25 cellular contexts compared by ENCODE assay signal in genomic region chr21:41443562-41443961, GRCh38. TPM values are rescaled to one million over a fixed set of nuclear protein-coding genes. Genes with fewer than 3 reads are reported as not detected.
"Had no signal": no experiment of that assay in that cellular context is flagged by ENCODE, and none has a peak within 500 bp of the region (broad histone marks: within the 10 kb centered on the region; RNA-seq: fewer than 3 reads in every experiment).

No MANE protein-coding gene starts in this region.

- H3K9me3 Mint-ChIP-seq: activated T-cell treated with anti-CD3 and anti-CD28 coated beads, Interleukin-2, amount 50 U/mL, for 24 hours; T-cell had no signal

- H3K27ac ChIP-seq: brain microvascular endothelial cell, cardiac muscle cell, SK-N-MC, VCaP had no signal

- DNase-seq: activated CD4-positive, alpha-beta T cell treated with anti-CD3 and anti-CD28 coated beads for 4 hours; activated CD4-positive, CD25-positive, alpha-beta regulatory T cell; activated CD8-positive, alpha-beta memory T cell treated with anti-CD3 and anti-CD28 coated beads, Interleukin-2, amount 10 ng/mL, durations not matched to agents 7 days and 5 days; activated naive CD4-positive, alpha-beta T cell; activated T-cell treated with anti-CD3 and anti-CD28 coated beads, Interleukin-2, amount 50 U/mL, for 24 hours; amygdala; brain microvascular endothelial cell; cerebellar nuclear complex; Karpas-422; MM.1S; NCI-H1105; NCI-H1436; NCI-H1694 treated with DMSO at 0.1 percent for 48 hours; NCI-H2029 treated with DMSO at 0.1 percent for 48 hours; NCI-H345; NCI-H510A; NCI-H526 treated with DMSO at 0.1 percent for 48 hours; NCI-H82; T-cell; T-helper 2 cell; T1000 had no signal

- H3K27ac Mint-ChIP-seq: activated CD8-positive, alpha-beta memory T cell treated with anti-CD3 and anti-CD28 coated beads, Interleukin-2, amount 10 ng/mL, durations not matched to agents 7 days and 5 days; activated naive CD8-positive, alpha-beta T cell; activated T-cell treated with anti-CD3 and anti-CD28 coated beads, Interleukin-2, amount 50 U/mL, for 24 hours had no signal

- H3K4me3 Mint-ChIP-seq: activated CD8-positive, alpha-beta memory T cell treated with anti-CD3 and anti-CD28 coated beads, Interleukin-2, amount 10 ng/mL, durations not matched to agents 7 days and 5 days; activated naive CD8-positive, alpha-beta T cell; activated T-cell treated with anti-CD3 and anti-CD28 coated beads, Interleukin-2, amount 50 U/mL, for 24 hours; T-cell had no signal

- H3K27me3 ChIP-seq: brain microvascular endothelial cell, cardiac muscle cell had no signal

- H3K36me3 ChIP-seq: brain microvascular endothelial cell, cardiac muscle cell had no signal

- H3K4me1 Mint-ChIP-seq: T-cell had no signal

- ATAC-seq: activated CD8-positive, alpha-beta memory T cell treated with anti-CD3 and anti-CD28 coated beads, Interleukin-2, amount 10 ng/mL, durations not matched to agents 7 days and 5 days; T-cell had no signal

- H3K4me3 ChIP-seq: cardiac muscle cell, SK-N-MC had no signal

- H3K27me3 Mint-ChIP-seq: activated CD8-positive, alpha-beta memory T cell treated with anti-CD3 and anti-CD28 coated beads, Interleukin-2, amount 10 ng/mL, durations not matched to agents 7 days and 5 days; activated naive CD8-positive, alpha-beta T cell; activated T-cell treated with anti-CD3 and anti-CD28 coated beads, Interleukin-2, amount 50 U/mL, for 24 hours; T-cell had no signal

RNA-seq across cellular contexts. Expression of gene MX1, which starts 17.5 kb away (rescaled TPM):
- total RNA-seq: cardiac muscle cell had no signal
- polyA plus RNA-seq: cardiac muscle cell had no signal
